In genomic region chr19:50357178-50358100, GRCh38 we compare ENCODE assay signal across 1 cellular context.
TF ChIP-seq lines count a peak whose summit lies in the region.

No MANE protein-coding gene starts in this region.

TF ChIP-seq in SK-N-SH treated with all-trans-retinoic acid at 6 μM for 48 hours, 23 proteins besides CTCF, POLR2A, EP300 and RAD21 (continued from another document):
- no peak for TF ChIP-seq CSRNP3 (CRISPR knock-in tag; IDR thresholded peaks at IDR 0.05)
